1 cellular context compared by ENCODE assay signal in the genomic region with DNA sequence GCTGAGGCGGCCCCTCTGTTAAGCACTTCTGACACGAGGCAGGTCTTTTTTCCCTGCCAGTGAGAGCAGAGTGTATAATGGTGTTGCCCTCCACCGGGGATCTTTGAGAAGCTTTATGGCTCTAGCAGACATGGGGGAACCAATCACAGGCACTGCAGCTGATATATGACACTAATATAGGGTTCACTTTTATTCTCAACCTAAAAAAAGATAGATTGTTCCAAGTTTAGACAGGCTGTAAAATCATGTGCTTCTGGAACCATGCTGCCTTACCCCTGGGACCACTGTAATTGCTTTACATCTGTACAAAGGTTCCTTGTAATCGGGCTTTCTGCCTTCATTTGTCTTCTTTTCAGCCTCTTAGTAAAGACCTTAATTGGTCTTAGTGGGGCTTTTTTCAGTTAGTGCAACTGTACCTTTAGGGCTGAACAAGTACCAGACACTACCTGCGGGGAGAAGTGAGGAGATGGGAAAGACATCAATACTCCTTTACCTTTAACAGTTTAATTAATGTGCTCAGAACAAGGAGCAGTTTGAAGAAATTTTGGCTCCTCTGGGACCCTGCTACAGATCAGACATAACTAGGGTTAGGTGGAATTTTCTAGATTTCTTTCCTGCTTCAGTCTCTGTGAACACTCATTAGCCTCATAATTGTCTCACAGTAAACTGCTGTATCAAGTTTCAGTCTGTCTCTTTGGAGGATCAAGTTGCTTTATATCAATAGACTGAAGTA.
TF ChIP-seq lines count a peak whose summit lies in the region.

No MANE protein-coding gene starts in this region.

TF ChIP-seq in HEK293, 187 proteins besides CTCF, POLR2A, EP300 and RAD21 (continued from another document):
- TF ChIP-seq, protein P1, sequence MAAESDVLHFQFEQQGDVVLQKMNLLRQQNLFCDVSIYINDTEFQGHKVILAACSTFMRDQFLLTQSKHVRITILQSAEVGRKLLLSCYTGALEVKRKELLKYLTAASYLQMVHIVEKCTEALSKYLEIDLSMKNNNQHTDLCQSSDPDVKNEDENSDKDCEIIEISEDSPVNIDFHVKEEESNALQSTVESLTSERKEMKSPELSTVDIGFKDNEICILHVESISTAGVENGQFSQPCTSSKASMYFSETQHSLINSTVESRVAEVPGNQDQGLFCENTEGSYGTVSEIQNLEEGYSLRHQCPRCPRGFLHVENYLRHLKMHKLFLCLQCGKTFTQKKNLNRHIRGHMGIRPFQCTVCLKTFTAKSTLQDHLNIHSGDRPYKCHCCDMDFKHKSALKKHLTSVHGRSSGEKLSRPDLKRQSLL (tag by site-specific recombination; IDR thresholded peaks at IDR 0.05): 0 out of 2 replicates have a peak, but pooled peaks have one; percentile 1
- no peak for TF ChIP-seq ZNF76 (tag by site-specific recombination; IDR thresholded peaks at IDR 0.05; ENCODE audit: borderline replicate concordance, low read depth)
- TF ChIP-seq, protein P2, sequence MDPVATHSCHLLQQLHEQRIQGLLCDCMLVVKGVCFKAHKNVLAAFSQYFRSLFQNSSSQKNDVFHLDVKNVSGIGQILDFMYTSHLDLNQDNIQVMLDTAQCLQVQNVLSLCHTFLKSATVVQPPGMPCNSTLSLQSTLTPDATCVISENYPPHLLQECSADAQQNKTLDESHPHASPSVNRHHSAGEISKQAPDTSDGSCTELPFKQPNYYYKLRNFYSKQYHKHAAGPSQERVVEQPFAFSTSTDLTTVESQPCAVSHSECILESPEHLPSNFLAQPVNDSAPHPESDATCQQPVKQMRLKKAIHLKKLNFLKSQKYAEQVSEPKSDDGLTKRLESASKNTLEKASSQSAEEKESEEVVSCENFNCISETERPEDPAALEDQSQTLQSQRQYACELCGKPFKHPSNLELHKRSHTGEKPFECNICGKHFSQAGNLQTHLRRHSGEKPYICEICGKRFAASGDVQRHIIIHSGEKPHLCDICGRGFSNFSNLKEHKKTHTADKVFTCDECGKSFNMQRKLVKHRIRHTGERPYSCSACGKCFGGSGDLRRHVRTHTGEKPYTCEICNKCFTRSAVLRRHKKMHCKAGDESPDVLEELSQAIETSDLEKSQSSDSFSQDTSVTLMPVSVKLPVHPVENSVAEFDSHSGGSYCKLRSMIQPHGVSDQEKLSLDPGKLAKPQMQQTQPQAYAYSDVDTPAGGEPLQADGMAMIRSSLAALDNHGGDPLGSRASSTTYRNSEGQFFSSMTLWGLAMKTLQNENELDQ (tag by site-specific recombination; IDR thresholded peaks at IDR 0.05; ENCODE audit: low read depth): no peak
- TF ChIP-seq, protein P3, sequence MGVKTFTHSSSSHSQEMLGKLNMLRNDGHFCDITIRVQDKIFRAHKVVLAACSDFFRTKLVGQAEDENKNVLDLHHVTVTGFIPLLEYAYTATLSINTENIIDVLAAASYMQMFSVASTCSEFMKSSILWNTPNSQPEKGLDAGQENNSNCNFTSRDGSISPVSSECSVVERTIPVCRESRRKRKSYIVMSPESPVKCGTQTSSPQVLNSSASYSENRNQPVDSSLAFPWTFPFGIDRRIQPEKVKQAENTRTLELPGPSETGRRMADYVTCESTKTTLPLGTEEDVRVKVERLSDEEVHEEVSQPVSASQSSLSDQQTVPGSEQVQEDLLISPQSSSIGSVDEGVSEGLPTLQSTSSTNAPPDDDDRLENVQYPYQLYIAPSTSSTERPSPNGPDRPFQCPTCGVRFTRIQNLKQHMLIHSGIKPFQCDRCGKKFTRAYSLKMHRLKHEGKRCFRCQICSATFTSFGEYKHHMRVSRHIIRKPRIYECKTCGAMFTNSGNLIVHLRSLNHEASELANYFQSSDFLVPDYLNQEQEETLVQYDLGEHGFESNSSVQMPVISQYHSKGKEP (tag by site-specific recombination; IDR thresholded peaks at IDR 0.05): 0 out of 2 replicates have a peak, but pooled peaks have one; percentile 48
- no peak for TF ChIP-seq ZNF558 (tag by site-specific recombination; IDR thresholded peaks at IDR 0.05)
- peak; percentile 57 for TF ChIP-seq ZNF366 (tag by site-specific recombination; conservative IDR thresholded peaks at IDR 0.05)
- TF ChIP-seq ZBTB48 (tag by site-specific recombination; IDR thresholded peaks at IDR 0.05): 0 out of 2 replicates have a peak, but pooled peaks have one; percentile 13
- TF ChIP-seq OVOL3 (tag by site-specific recombination; IDR thresholded peaks at IDR 0.05): peak; percentile 8; the same call in 1 of the 2 replicates
- TF ChIP-seq, protein P4, sequence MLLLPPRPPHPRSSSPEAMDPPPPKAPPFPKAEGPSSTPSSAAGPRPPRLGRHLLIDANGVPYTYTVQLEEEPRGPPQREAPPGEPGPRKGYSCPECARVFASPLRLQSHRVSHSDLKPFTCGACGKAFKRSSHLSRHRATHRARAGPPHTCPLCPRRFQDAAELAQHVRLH (tag by site-specific recombination; IDR thresholded peaks at IDR 0.05): no peak
- TF ChIP-seq ZNF561 (tag by site-specific recombination; IDR thresholded peaks at IDR 0.05; ENCODE audit: borderline replicate concordance): 0 out of 2 replicates have a peak, but pooled peaks have one; percentile 66
- no peak for TF ChIP-seq ZNF248 (tag by site-specific recombination; IDR thresholded peaks at IDR 0.05)
- TF ChIP-seq, protein P5, sequence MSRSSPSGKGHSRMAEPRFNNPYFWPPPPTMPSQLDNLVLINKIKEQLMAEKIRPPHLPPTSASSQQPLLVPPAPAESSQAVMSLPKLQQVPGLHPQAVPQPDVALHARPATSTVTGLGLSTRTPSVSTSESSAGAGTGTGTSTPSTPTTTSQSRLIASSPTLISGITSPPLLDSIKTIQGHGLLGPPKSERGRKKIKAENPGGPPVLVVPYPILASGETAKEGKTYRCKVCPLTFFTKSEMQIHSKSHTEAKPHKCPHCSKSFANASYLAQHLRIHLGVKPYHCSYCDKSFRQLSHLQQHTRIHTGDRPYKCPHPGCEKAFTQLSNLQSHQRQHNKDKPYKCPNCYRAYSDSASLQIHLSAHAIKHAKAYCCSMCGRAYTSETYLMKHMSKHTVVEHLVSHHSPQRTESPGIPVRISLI (tag by site-specific recombination; IDR thresholded peaks at IDR 0.05): no peak
- TF ChIP-seq, protein P6, sequence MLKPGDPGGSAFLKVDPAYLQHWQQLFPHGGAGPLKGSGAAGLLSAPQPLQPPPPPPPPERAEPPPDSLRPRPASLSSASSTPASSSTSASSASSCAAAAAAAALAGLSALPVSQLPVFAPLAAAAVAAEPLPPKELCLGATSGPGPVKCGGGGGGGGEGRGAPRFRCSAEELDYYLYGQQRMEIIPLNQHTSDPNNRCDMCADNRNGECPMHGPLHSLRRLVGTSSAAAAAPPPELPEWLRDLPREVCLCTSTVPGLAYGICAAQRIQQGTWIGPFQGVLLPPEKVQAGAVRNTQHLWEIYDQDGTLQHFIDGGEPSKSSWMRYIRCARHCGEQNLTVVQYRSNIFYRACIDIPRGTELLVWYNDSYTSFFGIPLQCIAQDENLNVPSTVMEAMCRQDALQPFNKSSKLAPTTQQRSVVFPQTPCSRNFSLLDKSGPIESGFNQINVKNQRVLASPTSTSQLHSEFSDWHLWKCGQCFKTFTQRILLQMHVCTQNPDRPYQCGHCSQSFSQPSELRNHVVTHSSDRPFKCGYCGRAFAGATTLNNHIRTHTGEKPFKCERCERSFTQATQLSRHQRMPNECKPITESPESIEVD (tag by site-specific recombination; IDR thresholded peaks at IDR 0.05): peak; percentile 84
- TF ChIP-seq, protein P7, sequence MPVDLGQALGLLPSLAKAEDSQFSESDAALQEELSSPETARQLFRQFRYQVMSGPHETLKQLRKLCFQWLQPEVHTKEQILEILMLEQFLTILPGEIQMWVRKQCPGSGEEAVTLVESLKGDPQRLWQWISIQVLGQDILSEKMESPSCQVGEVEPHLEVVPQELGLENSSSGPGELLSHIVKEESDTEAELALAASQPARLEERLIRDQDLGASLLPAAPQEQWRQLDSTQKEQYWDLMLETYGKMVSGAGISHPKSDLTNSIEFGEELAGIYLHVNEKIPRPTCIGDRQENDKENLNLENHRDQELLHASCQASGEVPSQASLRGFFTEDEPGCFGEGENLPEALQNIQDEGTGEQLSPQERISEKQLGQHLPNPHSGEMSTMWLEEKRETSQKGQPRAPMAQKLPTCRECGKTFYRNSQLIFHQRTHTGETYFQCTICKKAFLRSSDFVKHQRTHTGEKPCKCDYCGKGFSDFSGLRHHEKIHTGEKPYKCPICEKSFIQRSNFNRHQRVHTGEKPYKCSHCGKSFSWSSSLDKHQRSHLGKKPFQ (tag by site-specific recombination; IDR thresholded peaks at IDR 0.05): peak; percentile 18; the same call in 1 of the 2 replicates
- TF ChIP-seq ZBTB17 (tag by site-specific recombination; IDR thresholded peaks at IDR 0.05): peak; percentile 83
- TF ChIP-seq, protein P8, sequence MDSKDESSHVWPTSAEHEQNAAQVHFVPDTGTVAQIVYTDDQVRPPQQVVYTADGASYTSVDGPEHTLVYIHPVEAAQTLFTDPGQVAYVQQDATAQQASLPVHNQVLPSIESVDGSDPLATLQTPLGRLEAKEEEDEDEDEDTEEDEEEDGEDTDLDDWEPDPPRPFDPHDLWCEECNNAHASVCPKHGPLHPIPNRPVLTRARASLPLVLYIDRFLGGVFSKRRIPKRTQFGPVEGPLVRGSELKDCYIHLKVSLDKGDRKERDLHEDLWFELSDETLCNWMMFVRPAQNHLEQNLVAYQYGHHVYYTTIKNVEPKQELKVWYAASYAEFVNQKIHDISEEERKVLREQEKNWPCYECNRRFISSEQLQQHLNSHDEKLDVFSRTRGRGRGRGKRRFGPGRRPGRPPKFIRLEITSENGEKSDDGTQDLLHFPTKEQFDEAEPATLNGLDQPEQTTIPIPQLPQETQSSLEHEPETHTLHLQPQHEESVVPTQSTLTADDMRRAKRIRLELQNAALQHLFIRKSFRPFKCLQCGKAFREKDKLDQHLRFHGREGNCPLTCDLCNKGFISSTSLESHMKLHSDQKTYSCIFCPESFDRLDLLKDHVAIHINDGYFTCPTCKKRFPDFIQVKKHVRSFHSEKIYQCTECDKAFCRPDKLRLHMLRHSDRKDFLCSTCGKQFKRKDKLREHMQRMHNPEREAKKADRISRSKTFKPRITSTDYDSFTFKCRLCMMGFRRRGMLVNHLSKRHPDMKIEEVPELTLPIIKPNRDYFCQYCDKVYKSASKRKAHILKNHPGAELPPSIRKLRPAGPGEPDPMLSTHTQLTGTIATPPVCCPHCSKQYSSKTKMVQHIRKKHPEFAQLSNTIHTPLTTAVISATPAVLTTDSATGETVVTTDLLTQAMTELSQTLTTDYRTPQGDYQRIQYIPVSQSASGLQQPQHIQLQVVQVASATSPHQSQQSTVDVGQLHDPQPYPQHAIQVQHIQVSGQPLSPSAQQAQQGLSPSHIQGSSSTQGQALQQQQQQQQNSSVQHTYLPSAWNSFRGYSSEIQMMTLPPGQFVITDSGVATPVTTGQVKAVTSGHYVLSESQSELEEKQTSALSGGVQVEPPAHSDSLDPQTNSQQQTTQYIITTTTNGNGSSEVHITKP (tag by site-specific recombination; IDR thresholded peaks at IDR 0.05): peak; percentile 85
- no peak for TF ChIP-seq ZNF354C (tag by site-specific recombination; IDR thresholded peaks at IDR 0.05; ENCODE audit: borderline replicate concordance, low read depth)
- peak; percentile 84 for TF ChIP-seq OSR2 (tag by site-specific recombination; IDR thresholded peaks at IDR 0.05)
- no peak for TF ChIP-seq ZFHX2 (tag by site-specific recombination; conservative IDR thresholded peaks at IDR 0.05)
- TF ChIP-seq ZNF514 (tag by site-specific recombination; IDR thresholded peaks at IDR 0.05): no peak
- TF ChIP-seq YY1 (tag by site-specific recombination; IDR thresholded peaks at IDR 0.05): no peak
